In the genomic region with DNA sequence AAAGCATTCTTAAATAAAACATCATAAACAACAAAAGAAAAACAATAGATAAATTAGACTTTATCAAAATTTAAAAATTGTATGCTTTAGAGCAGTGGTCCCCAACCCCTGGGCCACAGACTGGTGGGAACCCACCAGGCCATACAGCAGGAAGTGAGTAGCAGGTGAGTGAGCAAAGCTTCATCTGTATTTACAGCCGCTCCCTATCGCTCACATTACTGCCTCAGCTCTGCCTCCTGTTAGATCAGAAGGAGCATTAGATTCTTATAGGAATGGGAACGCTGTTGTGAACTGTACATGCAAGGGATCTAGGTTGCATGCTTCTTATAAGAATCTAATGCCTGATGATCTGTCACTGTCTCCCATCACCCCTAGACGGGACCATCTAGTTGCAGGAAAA, we compare ENCODE assay signal across 9 cellular contexts. TPM values are rescaled to one million over a fixed set of nuclear protein-coding genes. Genes with fewer than 3 reads are reported as not detected.
"Had no signal": no experiment of that assay in that cellular context is flagged by ENCODE, and none has a peak within 500 bp of the region (broad histone marks: within the 10 kb centered on the region; RNA-seq: fewer than 3 reads in every experiment).

No MANE protein-coding gene starts in this region.

- H3K27ac Mint-ChIP-seq: IgD-negative memory B cell had no signal

- H3K9me3 Mint-ChIP-seq: IgD-negative memory B cell had no signal

- H3K27ac ChIP-seq: HL-60, KMS-11 had no signal

- DNase-seq: IMR-90, Karpas-422, KBM-7, KG1 had no signal

- ATAC-seq: HepG2, K562 had no signal

- H3K36me3 Mint-ChIP-seq: IgD-negative memory B cell had no signal

- H3K4me1 Mint-ChIP-seq: IgD-negative memory B cell had no signal

- H3K4me3 ChIP-seq: K562 had no signal

- H3K4me3 Mint-ChIP-seq: IgD-negative memory B cell had no signal

RNA-seq across cellular contexts. Expression of a gene that starts 51.5 kb away (rescaled TPM):
- total RNA-seq: HepG2 had no signal
- polyA plus RNA-seq: HepG2 had no signal
